Comparison of ENCODE assay signal across 14 cellular contexts in genomic region chr2:148524519-148524919, GRCh38.
DNase-seq lines count a peak whose midpoint lies in the region; ATAC-seq and TF ChIP-seq lines count a peak whose summit lies in the region.
"Had no signal": no experiment of that assay in that cellular context is flagged by ENCODE, and none has a peak within 500 bp of the region (broad histone marks: within the 10 kb centered on the region; RNA-seq: fewer than 3 reads in every experiment).

No MANE protein-coding gene starts in this region.

- H3K4me1 ChIP-seq in transverse colon, result no peaks in the 10 kb centered on the region
- H3K4me1 ChIP-seq: foreskin keratinocyte, parathyroid adenoma had no signal

- TF ChIP-seq EP300 in transverse colon (IDR thresholded peaks at IDR 0.05; ENCODE audit: low read depth), result no peak

- intact Hi-C loops in activated CD4-positive, alpha-beta T cell treated with anti-CD3 and anti-CD28 coated beads, Interleukin-2, amount 10 ng/mL, durations not matched to agents 24 days and 14 days (cut with micrococcal nuclease), result loop anchor here (1.0 to 10.0 kb wide), 11 partner anchors 8 to 1230 kb away; partner anchors contain the start of genes ACVR2A, KIF5C and MBD5
- intact Hi-C loops in transverse colon (cut with DNase I; ENCODE audit: low total_unique reads), result no loop called here

- TF ChIP-seq CTCF in transverse colon (IDR thresholded peaks at IDR 0.05), result no peak

- in situ Hi-C loops in transverse colon (cut with MboI; ENCODE audit: low pct_ligation_motif_present in 1 of 4, low pct_unique_long_range_greater_than_20kb in 1 of 4, low sequenced_read_pairs in 3 of 4), result loop anchor here (25.0 kb wide), 2 partner anchors 537 to 587 kb away; no protein-coding TSS in a partner anchor

- TF ChIP-seq POLR2A in transverse colon (IDR thresholded peaks at IDR 0.05), result no peak

- H3K27ac ChIP-seq in transverse colon, result no peak overlapping the region
- H3K27ac ChIP-seq: C4-2B, foreskin keratinocyte, parathyroid adenoma had no signal

- peaks cover 4% of the 10 kb centered on the region for H3K9me3 Mint-ChIP-seq in activated CD4-positive, alpha-beta T cell treated with anti-CD3 and anti-CD28 coated beads, Interleukin-2, amount 10 ng/mL, durations not matched to agents 24 days and 14 days
- H3K9me3 Mint-ChIP-seq in activated naive CD8-positive, alpha-beta T cell treated with anti-CD3 and anti-CD28 coated beads, Interleukin-2, amount 50 U/mL, for 24 hours, result peaks cover 4% of the 10 kb centered on the region

- peak overlapping the region; percentile 94 for H3K27ac Mint-ChIP-seq in activated CD4-positive, alpha-beta T cell treated with anti-CD3 and anti-CD28 coated beads, Interleukin-2, amount 10 ng/mL, durations not matched to agents 24 days and 14 days
- peak overlapping the region; percentile 83 for H3K27ac Mint-ChIP-seq in activated naive CD8-positive, alpha-beta T cell treated with anti-CD3 and anti-CD28 coated beads, Interleukin-2, amount 50 U/mL, for 24 hours

- H3K9me3 ChIP-seq in transverse colon, result no peaks in the 10 kb centered on the region

- WGBS in transverse colon (ENCODE audit: low coverage in 1 of 2), 2 donors, result 78% methylated on average over 1 of the region's 1 CpG; no CpG with 5 or more reads in 1 of the 2 donors

- peaks cover 67% of the 10 kb centered on the region for H3K4me1 Mint-ChIP-seq in activated CD4-positive, alpha-beta T cell treated with anti-CD3 and anti-CD28 coated beads, Interleukin-2, amount 10 ng/mL, durations not matched to agents 24 days and 14 days
- H3K4me1 Mint-ChIP-seq in activated naive CD8-positive, alpha-beta T cell treated with anti-CD3 and anti-CD28 coated beads, Interleukin-2, amount 50 U/mL, for 24 hours, result peaks cover 80% of the 10 kb centered on the region

- H3K4me3 ChIP-seq in transverse colon, result no peak overlapping the region

- ATAC-seq in HG02884 (IDR thresholded peaks at IDR 0.05; ENCODE audit: unreplicated experiment), result peak; percentile 53
- peak; percentile 88 for ATAC-seq in activated naive CD8-positive, alpha-beta T cell treated with anti-CD3 and anti-CD28 coated beads, Interleukin-2, amount 50 U/mL, for 24 hours
- ATAC-seq in HG02970 (IDR thresholded peaks at IDR 0.05; ENCODE audit: low FRiP score, unreplicated experiment), result no peak
- ATAC-seq: foreskin keratinocyte, left ventricle myocardium superior, Panc1 had no signal

- DNase-seq in activated CD4-positive, alpha-beta T cell treated with anti-CD3 and anti-CD28 coated beads, Interleukin-2, amount 10 ng/mL, durations not matched to agents 24 days and 14 days, result peak; percentile 89
- DNase-seq in activated naive CD8-positive, alpha-beta T cell treated with anti-CD3 and anti-CD28 coated beads, Interleukin-2, amount 50 U/mL, for 24 hours, result peak; percentile 31
- peak; percentile 24 to 40 for DNase-seq in stimulated activated CD8-positive, alpha-beta memory T cell treated with anti-CD3 and anti-CD28 coated beads, Interleukin-15, amount 100 ng/mL, for 48 hours (ENCODE audit: low read depth in 2 of 2)
- no peak for DNase-seq in iPS-NIHi7 (ENCODE audit: extremely low spot score)
- no peak for DNase-seq in NOMO-1 treated with DMSO at 0.1 percent for 48 hours (lab: John Stamatoyannopoulos, UW; ENCODE audit: unreplicated experiment)
- DNase-seq in transverse colon, result no peak
- DNase-seq: foreskin keratinocyte, left ventricle myocardium superior, NCI-H1930 had no signal

- no peaks in the 10 kb centered on the region for H3K36me3 ChIP-seq in transverse colon

- peaks cover 1% of the 10 kb centered on the region for H3K36me3 Mint-ChIP-seq in activated CD4-positive, alpha-beta T cell treated with anti-CD3 and anti-CD28 coated beads, Interleukin-2, amount 10 ng/mL, durations not matched to agents 24 days and 14 days (ENCODE audit: low read depth)
- H3K36me3 Mint-ChIP-seq in activated naive CD8-positive, alpha-beta T cell treated with anti-CD3 and anti-CD28 coated beads, Interleukin-2, amount 50 U/mL, for 24 hours (ENCODE audit: low read depth), result no peaks in the 10 kb centered on the region

- peak overlapping the region; percentile 44 for H3K4me3 Mint-ChIP-seq in activated CD4-positive, alpha-beta T cell treated with anti-CD3 and anti-CD28 coated beads, Interleukin-2, amount 10 ng/mL, durations not matched to agents 24 days and 14 days
- H3K4me3 Mint-ChIP-seq in activated naive CD8-positive, alpha-beta T cell treated with anti-CD3 and anti-CD28 coated beads, Interleukin-2, amount 50 U/mL, for 24 hours, result peak overlapping the region; percentile 23

- H3K27me3 ChIP-seq in transverse colon, result no peaks in the 10 kb centered on the region

- H3K27me3 Mint-ChIP-seq in activated CD4-positive, alpha-beta T cell treated with anti-CD3 and anti-CD28 coated beads, Interleukin-2, amount 10 ng/mL, durations not matched to agents 24 days and 14 days, result no peaks in the 10 kb centered on the region
- H3K27me3 Mint-ChIP-seq in activated naive CD8-positive, alpha-beta T cell treated with anti-CD3 and anti-CD28 coated beads, Interleukin-2, amount 50 U/mL, for 24 hours, result no peaks in the 10 kb centered on the region

Comparison
In these comparisons a context has a peak if more than half of its experiments do, and no peak if none do; other contexts are left out.
1. DNase-seq: peak in activated CD4-positive, alpha-beta T cell treated with anti-CD3 and anti-CD28 coated beads, Interleukin-2, amount 10 ng/mL, durations not matched to agents 24 days and 14 days (single experiment), activated naive CD8-positive, alpha-beta T cell treated with anti-CD3 and anti-CD28 coated beads, Interleukin-2, amount 50 U/mL, for 24 hours (single experiment) and stimulated activated CD8-positive, alpha-beta memory T cell treated with anti-CD3 and anti-CD28 coated beads, Interleukin-15, amount 100 ng/mL, for 48 hours (2 of 2); none in iPS-NIHi7 (single experiment), NOMO-1 treated with DMSO at 0.1 percent for 48 hours (single experiment) and transverse colon (single experiment).